Comparison of ENCODE assay signal across 8 cellular contexts in genomic region chr11:64688534-64688982, GRCh38. TPM values are rescaled to one million over a fixed set of nuclear protein-coding genes. Genes with fewer than 3 reads are reported as not detected.
A peak's percentile ranks its signal among the peaks of the same experiment; 100 is the strongest.
DNase-seq lines count a peak whose midpoint lies in the region; ATAC-seq, FAIRE-seq and TF ChIP-seq lines count a peak whose summit lies in the region.

No MANE protein-coding gene starts in this region.

- no peaks in the 10 kb centered on the region for H3K36me3 Mint-ChIP-seq in activated CD8-positive, alpha-beta T cell treated with anti-CD3 and anti-CD28 coated beads, Interleukin-2, amount 10 ng/mL, durations not matched to agents 7 days and 5 days (ENCODE audit: low read depth)

- CTCF ChIA-PET in AG04450 (lab: Charles Lee): interaction anchor here (0.6 to 1.9 kb wide), 52 partner anchors 9 to 716 kb away, joined by 3 to 35 read pairs (median 4); partner anchors contain the start of genes NRXN2 and PYGM
- CTCF ChIA-PET in activated CD8-positive, alpha-beta T cell treated with anti-CD3 and anti-CD28 coated beads, Interleukin-2, amount 10 ng/mL, durations not matched to agents 7 days and 5 days (lab: Charles Lee): interaction anchor here (0.6 to 2.7 kb wide), 40 partner anchors 8 to 371 kb away, joined by 3 to 61 read pairs (median 4); partner anchors contain the start of genes NRXN2, PRDX5 and RASGRP2

- DNase-seq in AG04450 (ENCODE audit: low read depth, low spot score) (peak; percentile 50), HTR-8/SVneo (ENCODE audit: insufficient read length, low spot score) (peak; percentile 78), NK-92 (lab: John Stamatoyannopoulos, UW; ENCODE audit: unreplicated experiment) (peak; percentile 30), medulla oblongata (ENCODE audit: extremely low spot score) (peak; percentile 97)
- DNase-seq in activated CD8-positive, alpha-beta T cell treated with anti-CD3 and anti-CD28 coated beads, Interleukin-2, amount 10 ng/mL, durations not matched to agents 7 days and 5 days: peak; percentile 94
- DNase-seq in effector CD4-positive, alpha-beta T cell: peak; percentile 90
- DNase-seq in stimulated activated CD4-positive, alpha-beta T cell treated with anti-CD3 and anti-CD28 coated beads, TNF-alpha, amount 100 ng/mL, for 4 hours (ENCODE audit: low read depth in 3 of 3): peak; percentile 77 to 84 (median 82)

- H3K27ac ChIP-seq in AG04450 (ENCODE audit: low read depth, low read length): no peak overlapping the region

- H3K27me3 Mint-ChIP-seq in activated CD8-positive, alpha-beta T cell treated with anti-CD3 and anti-CD28 coated beads, Interleukin-2, amount 10 ng/mL, durations not matched to agents 7 days and 5 days (ENCODE audit: low read depth): peaks cover 29% of the 10 kb centered on the region

- peak overlapping the region; percentile 59 for H3K4me3 ChIP-seq in AG04450 (ENCODE audit: low read depth, low read length)

- FAIRE-seq in HTR-8/SVneo (lab: Jason Lieb, UNC): peak; percentile 87

- H3K27ac Mint-ChIP-seq in activated CD8-positive, alpha-beta T cell treated with anti-CD3 and anti-CD28 coated beads, Interleukin-2, amount 10 ng/mL, durations not matched to agents 7 days and 5 days: no peak overlapping the region

- H3K9me3 ChIP-seq in AG04450 (ENCODE audit: control insufficient read depth, insufficient read depth, low read length): no peaks in the 10 kb centered on the region

- peak; percentile 86 for TF ChIP-seq CTCF in AG04450 (IDR thresholded peaks at IDR 0.05; ENCODE audit: low read depth, low read length)

- peak; percentile 85 for ATAC-seq in GM19035 (IDR thresholded peaks at IDR 0.05; ENCODE audit: unreplicated experiment)
- peak; percentile 99 for ATAC-seq in activated CD8-positive, alpha-beta T cell treated with anti-CD3 and anti-CD28 coated beads, Interleukin-2, amount 10 ng/mL, durations not matched to agents 7 days and 5 days

- peak overlapping the region; percentile 38 for H3K4me3 Mint-ChIP-seq in activated CD8-positive, alpha-beta T cell treated with anti-CD3 and anti-CD28 coated beads, Interleukin-2, amount 10 ng/mL, durations not matched to agents 7 days and 5 days

- peaks cover 19% of the 10 kb centered on the region for H3K4me1 Mint-ChIP-seq in activated CD8-positive, alpha-beta T cell treated with anti-CD3 and anti-CD28 coated beads, Interleukin-2, amount 10 ng/mL, durations not matched to agents 7 days and 5 days (ENCODE audit: low read depth)

- POLR2A ChIA-PET in AG04450 (lab: Yijun Ruan, JAX): interaction anchor here (0.5 to 0.6 kb wide), 2 partner anchors 21 to 86 kb away, joined by 4 to 7 read pairs; no protein-coding TSS in a partner anchor
- POLR2A ChIA-PET in activated CD8-positive, alpha-beta T cell treated with anti-CD3 and anti-CD28 coated beads, Interleukin-2, amount 10 ng/mL, durations not matched to agents 7 days and 5 days (lab: Charles Lee): interaction anchor here (0.5 to 0.9 kb wide), 4 partner anchors 82 to 1203 kb away, joined by 3 read pairs; partner anchors contain the start of genes PRDX5 and TRMT112

- peaks cover 48% of the 10 kb centered on the region for H3K27me3 ChIP-seq in AG04450 (ENCODE audit: control insufficient read depth, insufficient read depth, low read length)

- no peaks in the 10 kb centered on the region for H3K9me3 Mint-ChIP-seq in activated CD8-positive, alpha-beta T cell treated with anti-CD3 and anti-CD28 coated beads, Interleukin-2, amount 10 ng/mL, durations not matched to agents 7 days and 5 days (ENCODE audit: insufficient read depth)

RNA-seq across cellular contexts. Expression of gene NRXN2, which starts 34.4 kb away (rescaled TPM):
- not detected in 2 replicates for polyA plus RNA-seq in AG04450 (2011; rRNA removed)
- 0.17 and 0.51 TPM in 2 replicates for polyA minus RNA-seq in AG04450 (2011; rRNA and poly(A)+ RNA removed)
- total RNA-seq in activated CD8-positive, alpha-beta T cell treated with anti-CD3 and anti-CD28 coated beads, Interleukin-2, amount 10 ng/mL, durations not matched to agents 7 days and 5 days: under 1 TPM; 0.13 to 0.34 TPM

RNA-seq across cellular contexts. Expression of gene RASGRP2, which starts 55.4 kb away (rescaled TPM):
- polyA plus RNA-seq in AG04450 (2011; rRNA removed): 0.16 and 0.43 TPM in 2 replicates
- 0.48 and 0.78 TPM in 2 replicates for polyA minus RNA-seq in AG04450 (2011; rRNA and poly(A)+ RNA removed)
- total RNA-seq in activated CD8-positive, alpha-beta T cell treated with anti-CD3 and anti-CD28 coated beads, Interleukin-2, amount 10 ng/mL, durations not matched to agents 7 days and 5 days: 100 to 1,000 TPM; 101 to 115 TPM

Comparison
In these comparisons a context has a peak if more than half of its experiments do, and no peak if none do; other contexts are left out.
1. DNase-seq: peak in every context shown above with its lines; median percentile 97 in medulla oblongata; 94 in activated CD8-positive, alpha-beta T cell treated with anti-CD3 and anti-CD28 coated beads, Interleukin-2, amount 10 ng/mL, durations not matched to agents 7 days and 5 days; 90 in effector CD4-positive, alpha-beta T cell; 82 in stimulated activated CD4-positive, alpha-beta T cell treated with anti-CD3 and anti-CD28 coated beads, TNF-alpha, amount 100 ng/mL, for 4 hours; 78 in HTR-8/SVneo; 50 in AG04450; 30 in NK-92.